16 cellular contexts compared by ENCODE assay signal in genomic region chr1:226800763-226801380, GRCh38.
"Had no signal": no experiment of that assay in that cellular context is flagged by ENCODE, and none has a peak within 500 bp of the region (broad histone marks: within the 10 kb centered on the region; RNA-seq: fewer than 3 reads in every experiment).

No MANE protein-coding gene starts in this region.

- H3K9me3 Mint-ChIP-seq: activated naive CD4-positive, alpha-beta T cell treated with anti-CD3 and anti-CD28 coated beads, Interleukin-2, amount 50 U/mL, for 72 hours; endodermal cell; natural killer cell had no signal

- H3K9me3 ChIP-seq: SJSA1, thoracic aorta had no signal

- H3K27ac Mint-ChIP-seq: endodermal cell had no signal

- H3K36me3 ChIP-seq: SJSA1, thoracic aorta had no signal

- H3K4me1 ChIP-seq: SJSA1 had no signal

- ATAC-seq: activated naive CD4-positive, alpha-beta T cell treated with anti-CD3 and anti-CD28 coated beads, Interleukin-2, amount 50 U/mL, for 72 hours; natural killer cell; stimulated activated naive CD8-positive, alpha-beta T cell treated with anti-CD3 and anti-CD28 coated beads, Interleukin-15, Interleukin-2, amounts not matched to agents 100 U/mL and 50 U/mL, for 24 hours had no signal

- H3K4me3 Mint-ChIP-seq: endodermal cell had no signal

- H3K27ac ChIP-seq: SJSA1, thoracic aorta had no signal

- FAIRE-seq: bronchial epithelial cell had no signal

- DNase-seq: activated CD4-positive, CD25-positive, alpha-beta regulatory T cell; activated effector memory CD4-positive, alpha-beta T cell treated with Interleukin-2 at 50 U/mL for 16 hours; aorta; endodermal cell; erythroblast; hypothalamus; left cardiac atrium; natural killer cell; stimulated activated CD4-positive, alpha-beta T cell treated with anti-CD3 and anti-CD28 coated beads, Interleukin-4, amount 100 ng/mL, for 1 hour; stimulated activated CD8-positive, alpha-beta memory T cell treated with anti-CD3 and anti-CD28 coated beads, Interleukin-4, amount 100 ng/mL, for 48 hours; stimulated activated naive CD8-positive, alpha-beta T cell treated with anti-CD3 and anti-CD28 coated beads, Interleukin-15, Interleukin-2, amounts not matched to agents 100 U/mL and 50 U/mL, for 24 hours had no signal

- H3K36me3 Mint-ChIP-seq: activated naive CD4-positive, alpha-beta T cell treated with anti-CD3 and anti-CD28 coated beads, Interleukin-2, amount 50 U/mL, for 72 hours; natural killer cell had no signal

- H3K4me3 ChIP-seq: lung, SJSA1, thoracic aorta had no signal

- H3K27me3 ChIP-seq: SJSA1 had no signal
